8 cellular contexts compared by ENCODE assay signal in the genomic region with DNA sequence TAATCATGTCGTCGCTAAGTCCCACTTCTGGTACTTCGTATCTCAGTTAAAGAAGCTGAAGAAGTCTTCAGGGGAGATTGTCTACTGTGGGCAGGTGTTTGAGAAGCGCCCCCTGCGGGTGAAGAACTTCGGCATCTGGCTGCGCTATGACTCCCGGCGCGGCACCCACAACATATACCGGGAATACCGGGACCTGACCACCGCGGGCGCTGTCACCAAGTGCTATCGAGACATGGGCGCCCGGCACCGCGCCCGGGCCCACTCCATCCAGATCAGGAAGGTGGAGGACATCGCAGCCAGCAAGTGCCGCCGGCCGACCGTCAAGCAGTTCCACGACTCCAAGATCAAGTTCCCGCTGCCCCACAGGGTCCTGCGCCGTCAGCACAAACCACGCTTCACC. TPM values are rescaled to one million over a fixed set of nuclear protein-coding genes. Genes with fewer than 3 reads are reported as not detected.
A peak's percentile ranks its signal among the peaks of the same experiment; 100 is the strongest.
DNase-seq lines count a peak whose midpoint lies in the region; ATAC-seq, FAIRE-seq and TF ChIP-seq lines count a peak whose summit lies in the region.

No MANE protein-coding gene starts in this region.

- no peak overlapping the region for H3K27ac ChIP-seq in CD8-positive, alpha-beta memory T cell (ENCODE audit: low read depth, low read length)
- no peak overlapping the region for H3K27ac ChIP-seq in keratinocyte (ENCODE audit: control insufficient read depth, insufficient read depth, low read length)

- no peak for FAIRE-seq in keratinocyte (lab: Jason Lieb, UNC)

- H3K9me3 Mint-ChIP-seq in CD8-positive, alpha-beta memory T cell, result no peaks in the 10 kb centered on the region

- no peak overlapping the region for H3K4me3 ChIP-seq in CD8-positive, alpha-beta memory T cell (ENCODE audit: low read length)
- H3K4me3 ChIP-seq in keratinocyte (ENCODE audit: control insufficient read depth in 2 of 3, extremely low read depth in 1 of 3, insufficient read depth in 2 of 3, low read depth in 1 of 3, low read length in 3 of 3), result no peak overlapping the region

- no peaks in the 10 kb centered on the region for H3K9me1 ChIP-seq in keratinocyte (ENCODE audit: control insufficient read depth, extremely low read depth, insufficient read depth, low read length)

- no peaks in the 10 kb centered on the region for H3K27me3 ChIP-seq in CD8-positive, alpha-beta memory T cell (ENCODE audit: insufficient read depth, low read length, poor library complexity, severe bottlenecking)
- no peaks in the 10 kb centered on the region for H3K27me3 ChIP-seq in keratinocyte (ENCODE audit: control insufficient read depth, extremely low read depth, insufficient read depth, low read length)

- peaks cover 0 to 6% (median 4%) of the 10 kb centered on the region in 3 donors for H3K4me1 Mint-ChIP-seq in CD8-positive, alpha-beta memory T cell

- H3K27ac Mint-ChIP-seq in CD8-positive, alpha-beta memory T cell, result peak overlapping the region in 1 of 8 donors; percentile 9

- peak; percentile 35 to 68 (median 44) for DNase-seq in CD8-positive, alpha-beta memory T cell
- DNase-seq in NCI-H82 (lab: John Stamatoyannopoulos, UW) (peak; percentile 77), keratinocyte (ENCODE audit: low read depth, low spot score) (no peak), GM19238 (ENCODE audit: insufficient read length, low spot score) (no peak)
- peak; percentile 65 for DNase-seq in activated naive CD4-positive, alpha-beta T cell treated with Interleukin-2 at 50 U/mL for 16 hours
- DNase-seq in stimulated activated CD4-positive, alpha-beta T cell treated with anti-CD3 and anti-CD28 coated beads, Interleukin-4, amount 100 ng/mL, for 48 hours (ENCODE audit: low read depth in 2 of 2), result peak; percentile 36 to 40

- POLR2A ChIA-PET in CD8-positive, alpha-beta memory T cell (lab: Charles Lee), result no interaction called here

- H3K9ac ChIP-seq in keratinocyte (ENCODE audit: control insufficient read depth, extremely low read depth, insufficient read depth, low read length), result no peak overlapping the region

- H3K79me2 ChIP-seq in keratinocyte (ENCODE audit: control insufficient read depth, insufficient read depth, low read length), result no peaks in the 10 kb centered on the region

- TF ChIP-seq CTCF in keratinocyte (optimal IDR thresholded peaks at IDR 0.05 in 1 of 3, IDR thresholded peaks at IDR 0.05 in 1 of 3, conservative IDR thresholded peaks at IDR 0.05 in 1 of 3; ENCODE audit: extremely low read depth in 1 of 3, insufficient read depth in 2 of 3, low read length in 3 of 3), result peak; percentile 26 to 59 (median 42)

- no peaks in the 10 kb centered on the region for H3K36me3 ChIP-seq in CD8-positive, alpha-beta memory T cell (ENCODE audit: insufficient read depth, low read length)
- no peaks in the 10 kb centered on the region for H3K36me3 ChIP-seq in keratinocyte (ENCODE audit: control insufficient read depth in 2 of 2, extremely low read depth in 1 of 2, insufficient read depth in 2 of 2, low read length in 2 of 2)

- H3K4me2 ChIP-seq in keratinocyte (ENCODE audit: control insufficient read depth, extremely low read depth, insufficient read depth, low read depth, low read length), result peak overlapping the region; percentile 16

- H3K4me3 Mint-ChIP-seq in CD8-positive, alpha-beta memory T cell, result peak overlapping the region; percentile 30 to 70 (median 63)

- ATAC-seq in HG03521 (IDR thresholded peaks at IDR 0.05; ENCODE audit: unreplicated experiment) (no peak), HG03439 (IDR thresholded peaks at IDR 0.05; ENCODE audit: unreplicated experiment) (no peak)

- no peak overlapping the region for H2AFZ ChIP-seq in keratinocyte (ENCODE audit: control insufficient read depth, low read length)

- CTCF ChIA-PET in CD8-positive, alpha-beta memory T cell (lab: Charles Lee), result interaction anchor here (0.7 to 4.0 kb wide), 14 partner anchors 9 to 721 kb away, joined by 3 to 19 read pairs (median 4); no protein-coding TSS in a partner anchor

- dilution Hi-C loops in keratinocyte (cut with MboI; ENCODE audit: extremely low pct_ligation_motif_present, low sequenced_read_pairs), result no loop called here

- no peaks in the 10 kb centered on the region for H4K20me1 ChIP-seq in keratinocyte (ENCODE audit: control insufficient read depth, extremely low read depth, insufficient read depth, low read length)

- H3K4me1 ChIP-seq in CD8-positive, alpha-beta memory T cell (ENCODE audit: insufficient read depth, low read length), result no peaks in the 10 kb centered on the region
- no peaks in the 10 kb centered on the region for H3K4me1 ChIP-seq in keratinocyte (ENCODE audit: control insufficient read depth, extremely low read depth, insufficient read depth, low read length)

- no peaks in the 10 kb centered on the region for H3K36me3 Mint-ChIP-seq in CD8-positive, alpha-beta memory T cell

- H3K27me3 Mint-ChIP-seq in CD8-positive, alpha-beta memory T cell, result peaks cover 12 to 25% of the 10 kb centered on the region in 2 donors

- no peaks in the 10 kb centered on the region for H3K9me3 ChIP-seq in CD8-positive, alpha-beta memory T cell (ENCODE audit: low read length)
- H3K9me3 ChIP-seq in keratinocyte (ENCODE audit: control insufficient read depth, low read depth, low read length), result no peaks in the 10 kb centered on the region

RNA-seq across cellular contexts. Expression of a gene that starts 11.3 kb away (rescaled TPM):
- not detected for total RNA-seq in CD8-positive, alpha-beta memory T cell
- polyA plus RNA-seq in CD8-positive, alpha-beta memory T cell, result not detected
- polyA plus RNA-seq in keratinocyte, result 0.05 to 0.37 TPM (median 0.24 TPM) in 3 replicates
- not detected for polyA plus RNA-seq in keratinocyte (2011; ENCODE audit: low read depth)
- polyA plus RNA-seq in keratinocyte (2011; cell fraction: cytosol; rRNA removed), result 0.14 TPM in 1 of 2 replicates, not detected in the other
- polyA plus RNA-seq in keratinocyte (2011; cell fraction: nucleus; rRNA removed), result 0.90 and 1.5 TPM in 2 replicates
- polyA plus RNA-seq in keratinocyte (2012; ENCODE audit: low replicate concordance), result 0.25 TPM in 1 of 2 replicates, not detected in the other
- 0.10 TPM in 1 of 3 replicates, not detected in the others for polyA minus RNA-seq in keratinocyte
- polyA minus RNA-seq in keratinocyte (2011; cell fraction: cytosol; rRNA and poly(A)+ RNA removed), result not detected
- not detected in 2 replicates for polyA minus RNA-seq in keratinocyte (2011; cell fraction: nucleus; rRNA and poly(A)+ RNA removed)

RNA-seq across cellular contexts. Expression of a gene that starts 15.3 kb away (rescaled TPM):
- total RNA-seq in CD8-positive, alpha-beta memory T cell, result under 1 TPM; 0.09 to 0.15 TPM
- polyA plus RNA-seq in CD8-positive, alpha-beta memory T cell, result 0.08 TPM
- 0.47 to 0.57 TPM (median 0.50 TPM) in 3 replicates for polyA plus RNA-seq in keratinocyte
- not detected for polyA plus RNA-seq in keratinocyte (2011; ENCODE audit: low read depth)
- polyA plus RNA-seq in keratinocyte (2011; cell fraction: cytosol; rRNA removed), result 0.16 and 0.55 TPM in 2 replicates
- 0.57 and 0.65 TPM in 2 replicates for polyA plus RNA-seq in keratinocyte (2011; cell fraction: nucleus; rRNA removed)
- polyA plus RNA-seq in keratinocyte (2012; ENCODE audit: low replicate concordance), result 0.81 TPM in 1 of 2 replicates, not detected in the other
- 0.20 to 0.89 TPM (median 0.77 TPM) in 3 replicates for polyA minus RNA-seq in keratinocyte
- 3.3 TPM for polyA minus RNA-seq in keratinocyte (2011; cell fraction: cytosol; rRNA and poly(A)+ RNA removed)
- 0.32 TPM in 1 of 2 replicates, not detected in the other for polyA minus RNA-seq in keratinocyte (2011; cell fraction: nucleus; rRNA and poly(A)+ RNA removed)

RNA-seq across cellular contexts. Expression of a gene that starts 25.5 kb away (rescaled TPM):
- total RNA-seq in CD8-positive, alpha-beta memory T cell, result 1 to 10 TPM; 1.0 to 1.2 TPM
- polyA plus RNA-seq in CD8-positive, alpha-beta memory T cell, result 0.12 TPM
- 33.6 to 56.7 TPM (median 56.1 TPM) in 3 replicates for polyA plus RNA-seq in keratinocyte
- polyA plus RNA-seq in keratinocyte (2011; ENCODE audit: low read depth), result 5.0 TPM
- 36.1 and 67.5 TPM in 2 replicates for polyA plus RNA-seq in keratinocyte (2011; cell fraction: cytosol; rRNA removed)
- polyA plus RNA-seq in keratinocyte (2011; cell fraction: nucleus; rRNA removed), result 134 and 177 TPM in 2 replicates
- polyA plus RNA-seq in keratinocyte (2012; ENCODE audit: low replicate concordance), result 44.7 and 84.3 TPM in 2 replicates
- 95.2 to 220 TPM (median 115 TPM) in 3 replicates for polyA minus RNA-seq in keratinocyte
- polyA minus RNA-seq in keratinocyte (2011; cell fraction: cytosol; rRNA and poly(A)+ RNA removed), result 109 TPM
- polyA minus RNA-seq in keratinocyte (2011; cell fraction: nucleus; rRNA and poly(A)+ RNA removed), result 101 and 107 TPM in 2 replicates

Comparison
In these comparisons a context has a peak if more than half of its experiments do, and no peak if none do; other contexts are left out.
1. DNase-seq: peak in CD8-positive, alpha-beta memory T cell (5 of 5), NCI-H82 (single experiment), activated naive CD4-positive, alpha-beta T cell treated with Interleukin-2 at 50 U/mL for 16 hours (single experiment) and stimulated activated CD4-positive, alpha-beta T cell treated with anti-CD3 and anti-CD28 coated beads, Interleukin-4, amount 100 ng/mL, for 48 hours (2 of 2); none in keratinocyte (single experiment) and GM19238 (single experiment).